ENCODE assay signal across 8 cellular contexts in the genomic region with DNA sequence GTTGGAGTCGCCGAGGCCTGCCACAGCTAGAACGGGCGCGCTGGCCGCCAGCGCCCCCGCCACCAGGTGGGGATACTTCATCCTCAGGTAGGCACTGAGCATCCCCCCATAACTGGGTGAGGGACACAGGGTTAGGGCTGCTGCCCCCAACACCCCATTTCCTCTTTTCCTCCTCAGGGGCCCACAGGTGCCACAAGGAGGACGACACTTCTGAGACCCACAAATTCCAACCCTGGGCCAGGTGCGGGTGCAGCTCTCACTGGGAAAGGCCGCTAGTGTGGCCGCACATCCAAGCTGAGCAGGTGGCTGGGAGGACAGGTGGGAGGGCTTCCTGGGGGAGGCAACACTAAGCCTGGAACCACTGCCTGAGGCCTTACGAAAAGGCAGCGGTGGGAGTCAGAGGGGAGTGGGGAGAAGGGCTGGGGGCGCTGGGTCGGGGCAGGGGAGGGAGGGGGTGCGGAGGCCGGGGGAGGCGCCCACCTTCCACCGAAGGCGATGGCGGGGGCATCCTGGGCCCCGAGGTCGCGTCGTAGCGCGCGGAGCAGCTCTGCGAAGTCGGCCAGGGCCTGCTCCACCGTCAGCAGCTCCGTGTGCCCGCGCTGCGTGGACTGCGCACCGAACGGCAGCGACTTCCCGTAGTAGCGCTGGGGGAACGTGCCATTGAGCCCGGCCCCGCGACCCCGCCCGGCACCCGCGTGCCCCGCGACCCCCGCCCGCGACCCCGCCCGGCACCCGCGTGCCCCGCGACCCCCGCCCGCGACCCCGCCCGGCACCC. TPM values are rescaled to one million over a fixed set of nuclear protein-coding genes. Genes with fewer than 3 reads are reported as not detected.
A peak's percentile ranks its signal among the peaks of the same experiment; 100 is the strongest.
DNase-seq lines count a peak whose midpoint lies in the region; ATAC-seq and TF ChIP-seq lines count a peak whose summit lies in the region.

No MANE protein-coding gene starts in this region.

- no peak for DNase-seq in nephron progenitor cell
- DNase-seq in SIG-M5 (lab: John Stamatoyannopoulos, UW), result no peak

- H3K4me1 Mint-ChIP-seq in IgD-negative memory B cell, result peaks cover 0 to 4% (median 4%) of the 10 kb centered on the region in 3 donors
- H3K4me1 Mint-ChIP-seq in brain, result peaks cover 9% of the 10 kb centered on the region
- no peaks in the 10 kb centered on the region for H3K4me1 Mint-ChIP-seq in nephron progenitor cell

- H3K9me3 Mint-ChIP-seq in IgD-negative memory B cell (no peaks in the 10 kb centered on the region), brain (peaks cover 0 to 2% (median 0%) of the 10 kb centered on the region in 5 experiments), nephron progenitor cell (no peaks in the 10 kb centered on the region)

- H3K36me3 Mint-ChIP-seq in IgD-negative memory B cell (no peaks in the 10 kb centered on the region), brain (no peaks in the 10 kb centered on the region), nephron progenitor cell (ENCODE audit: low read depth) (no peaks in the 10 kb centered on the region)

- peak overlapping the region; percentile 83 for H3K27ac ChIP-seq in C4-2B

- H3K4me3 Mint-ChIP-seq in IgD-negative memory B cell (peak overlapping the region; percentile 68 to 92 (median 82)), brain (peak overlapping the region in 4 of 5 experiments; percentile 55 to 69 (median 60)), nephron progenitor cell (peak overlapping the region; percentile 28)

- H3K27ac Mint-ChIP-seq in IgD-negative memory B cell, result peak overlapping the region in 1 of 3 donors; percentile 53
- H3K27ac Mint-ChIP-seq in brain, result peak overlapping the region in 1 of 5 experiments; percentile 35
- H3K27ac Mint-ChIP-seq in nephron progenitor cell, result no peak overlapping the region

- H3K27me3 Mint-ChIP-seq in IgD-negative memory B cell (no peaks in the 10 kb centered on the region), brain (peaks cover 8% of the 10 kb centered on the region), nephron progenitor cell (ENCODE audit: low read depth, poor library complexity) (peaks cover 43% of the 10 kb centered on the region)

- ATAC-seq in HG02759 (IDR thresholded peaks at IDR 0.05; ENCODE audit: unreplicated experiment) (no peak), GM19328 (IDR thresholded peaks at IDR 0.05; ENCODE audit: unreplicated experiment) (no peak), HG03565 (IDR thresholded peaks at IDR 0.05; ENCODE audit: unreplicated experiment) (no peak)

- no peak for TF ChIP-seq CTCF in C4-2B (conservative IDR thresholded peaks at IDR 0.05)
- no peak for TF ChIP-seq CTCF in brain (conservative IDR thresholded peaks at IDR 0.05)
- TF ChIP-seq CTCF in nephron progenitor cell (IDR thresholded peaks at IDR 0.05), result no peak

RNA-seq across cellular contexts. Expression of a gene that starts 1.0 kb away (rescaled TPM):
- 110 TPM for polyA plus RNA-seq in IgD-negative memory B cell
- 107 TPM for polyA plus RNA-seq in brain (ENCODE audit: insufficient read depth, low read depth, low replicate concordance)

RNA-seq across cellular contexts. Expression of a gene that starts 25.4 kb away (rescaled TPM):
- polyA plus RNA-seq in IgD-negative memory B cell, result not detected
- 81.8 TPM for polyA plus RNA-seq in brain (ENCODE audit: insufficient read depth, low read depth, low replicate concordance)

RNA-seq across cellular contexts. Expression of a gene that starts 26.8 kb away (rescaled TPM):
- polyA plus RNA-seq in IgD-negative memory B cell (27.5 TPM), brain (ENCODE audit: insufficient read depth, low read depth, low replicate concordance) (65.1 TPM)

RNA-seq across cellular contexts. Expression of a gene that starts 36.3 kb away (rescaled TPM):
- polyA plus RNA-seq in IgD-negative memory B cell (3.0 TPM), brain (ENCODE audit: insufficient read depth, low read depth, low replicate concordance) (24.1 TPM)

RNA-seq across cellular contexts. Expression of a gene that starts 43.2 kb away (rescaled TPM):
- polyA plus RNA-seq in IgD-negative memory B cell (0.38 TPM), brain (ENCODE audit: insufficient read depth, low read depth, low replicate concordance) (65.8 TPM)

Comparison
In these comparisons a context has a peak if more than half of its experiments do, and no peak if none do; other contexts are left out.
1. H3K4me3 Mint-ChIP-seq: peak in every context shown above with its lines; median percentile 82 in IgD-negative memory B cell; 60 in brain; 28 in nephron progenitor cell.
2. RNA of a gene that starts 25.4 kb away (polyA plus RNA-seq): 81.8 TPM in brain (single experiment); not detected in IgD-negative memory B cell (single experiment); every median in the first group is over 10 times any median in the second.